Comparison of ENCODE assay signal across 1 cellular context in the genomic region with DNA sequence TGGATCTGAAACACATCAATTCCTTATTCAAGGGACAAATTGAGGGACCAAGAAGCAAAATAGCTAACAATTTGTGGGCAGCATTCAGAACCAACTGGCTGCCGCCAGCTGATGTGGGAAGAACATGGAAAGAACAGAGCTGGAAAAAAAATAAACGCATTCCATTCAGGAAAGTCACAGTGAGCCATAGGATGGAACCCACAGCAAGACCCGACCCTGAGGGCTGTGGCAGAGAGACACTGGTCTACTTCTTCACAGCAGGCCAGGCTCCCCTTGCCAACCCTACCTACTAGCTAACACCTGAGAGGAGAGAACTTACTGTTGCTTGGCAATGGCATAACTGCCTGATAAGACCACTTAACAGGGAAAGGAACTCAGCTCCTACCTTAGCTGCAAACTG.
TF ChIP-seq lines count a peak whose summit lies in the region.

No MANE protein-coding gene starts in this region.

TF ChIP-seq in WTC11, 78 proteins besides CTCF, POLR2A, EP300 and RAD21 (continued from another document):
- TF ChIP-seq ZNF317 (CRISPR knock-in tag; IDR thresholded peaks at IDR 0.05; ENCODE audit: borderline replicate concordance, low read depth) (no peak), TEAD4 (CRISPR knock-in tag; IDR thresholded peaks at IDR 0.05) (no peak), ZNF423 (CRISPR knock-in tag; IDR thresholded peaks at IDR 0.05) (no peak), NFE2L1 (CRISPR knock-in tag; IDR thresholded peaks at IDR 0.05) (no peak), SOX15 (CRISPR knock-in tag; IDR thresholded peaks at IDR 0.05) (no peak), SP1 (CRISPR knock-in tag; conservative IDR thresholded peaks at IDR 0.05) (no peak), EMX1 (CRISPR knock-in tag; IDR thresholded peaks at IDR 0.05) (no peak), ZNF219 (CRISPR knock-in tag; IDR thresholded peaks at IDR 0.05; ENCODE audit: borderline replicate concordance) (no peak)
- TF ChIP-seq, protein P1, sequence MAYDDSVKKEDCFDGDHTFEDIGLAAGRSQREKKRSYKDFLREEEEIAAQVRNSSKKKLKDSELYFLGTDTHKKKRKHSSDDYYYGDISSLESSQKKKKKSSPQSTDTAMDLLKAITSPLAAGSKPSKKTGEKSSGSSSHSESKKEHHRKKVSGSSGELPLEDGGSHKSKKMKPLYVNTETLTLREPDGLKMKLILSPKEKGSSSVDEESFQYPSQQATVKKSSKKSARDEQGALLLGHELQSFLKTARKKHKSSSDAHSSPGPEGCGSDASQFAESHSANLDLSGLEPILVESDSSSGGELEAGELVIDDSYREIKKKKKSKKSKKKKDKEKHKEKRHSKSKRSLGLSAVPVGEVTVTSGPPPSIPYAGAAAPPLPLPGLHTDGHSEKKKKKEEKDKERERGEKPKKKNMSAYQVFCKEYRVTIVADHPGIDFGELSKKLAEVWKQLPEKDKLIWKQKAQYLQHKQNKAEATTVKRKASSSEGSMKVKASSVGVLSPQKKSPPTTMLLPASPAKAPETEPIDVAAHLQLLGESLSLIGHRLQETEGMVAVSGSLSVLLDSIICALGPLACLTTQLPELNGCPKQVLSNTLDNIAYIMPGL (CRISPR knock-in tag; IDR thresholded peaks at IDR 0.05), result no peak
- TF ChIP-seq, protein P2, sequence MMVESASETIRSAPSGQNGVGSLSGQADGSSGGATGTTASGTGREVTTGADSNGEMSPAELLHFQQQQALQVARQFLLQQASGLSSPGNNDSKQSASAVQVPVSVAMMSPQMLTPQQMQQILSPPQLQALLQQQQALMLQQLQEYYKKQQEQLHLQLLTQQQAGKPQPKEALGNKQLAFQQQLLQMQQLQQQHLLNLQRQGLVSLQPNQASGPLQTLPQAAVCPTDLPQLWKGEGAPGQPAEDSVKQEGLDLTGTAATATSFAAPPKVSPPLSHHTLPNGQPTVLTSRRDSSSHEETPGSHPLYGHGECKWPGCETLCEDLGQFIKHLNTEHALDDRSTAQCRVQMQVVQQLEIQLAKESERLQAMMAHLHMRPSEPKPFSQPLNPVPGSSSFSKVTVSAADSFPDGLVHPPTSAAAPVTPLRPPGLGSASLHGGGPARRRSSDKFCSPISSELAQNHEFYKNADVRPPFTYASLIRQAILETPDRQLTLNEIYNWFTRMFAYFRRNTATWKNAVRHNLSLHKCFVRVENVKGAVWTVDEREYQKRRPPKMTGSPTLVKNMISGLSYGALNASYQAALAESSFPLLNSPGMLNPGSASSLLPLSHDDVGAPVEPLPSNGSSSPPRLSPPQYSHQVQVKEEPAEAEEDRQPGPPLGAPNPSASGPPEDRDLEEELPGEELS (CRISPR knock-in tag; IDR thresholded peaks at IDR 0.05), result no peak
- TF ChIP-seq, protein P3, sequence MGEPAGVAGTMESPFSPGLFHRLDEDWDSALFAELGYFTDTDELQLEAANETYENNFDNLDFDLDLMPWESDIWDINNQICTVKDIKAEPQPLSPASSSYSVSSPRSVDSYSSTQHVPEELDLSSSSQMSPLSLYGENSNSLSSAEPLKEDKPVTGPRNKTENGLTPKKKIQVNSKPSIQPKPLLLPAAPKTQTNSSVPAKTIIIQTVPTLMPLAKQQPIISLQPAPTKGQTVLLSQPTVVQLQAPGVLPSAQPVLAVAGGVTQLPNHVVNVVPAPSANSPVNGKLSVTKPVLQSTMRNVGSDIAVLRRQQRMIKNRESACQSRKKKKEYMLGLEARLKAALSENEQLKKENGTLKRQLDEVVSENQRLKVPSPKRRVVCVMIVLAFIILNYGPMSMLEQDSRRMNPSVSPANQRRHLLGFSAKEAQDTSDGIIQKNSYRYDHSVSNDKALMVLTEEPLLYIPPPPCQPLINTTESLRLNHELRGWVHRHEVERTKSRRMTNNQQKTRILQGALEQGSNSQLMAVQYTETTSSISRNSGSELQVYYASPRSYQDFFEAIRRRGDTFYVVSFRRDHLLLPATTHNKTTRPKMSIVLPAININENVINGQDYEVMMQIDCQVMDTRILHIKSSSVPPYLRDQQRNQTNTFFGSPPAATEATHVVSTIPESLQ (CRISPR knock-in tag; IDR thresholded peaks at IDR 0.05), result no peak
- TF ChIP-seq, protein P4, sequence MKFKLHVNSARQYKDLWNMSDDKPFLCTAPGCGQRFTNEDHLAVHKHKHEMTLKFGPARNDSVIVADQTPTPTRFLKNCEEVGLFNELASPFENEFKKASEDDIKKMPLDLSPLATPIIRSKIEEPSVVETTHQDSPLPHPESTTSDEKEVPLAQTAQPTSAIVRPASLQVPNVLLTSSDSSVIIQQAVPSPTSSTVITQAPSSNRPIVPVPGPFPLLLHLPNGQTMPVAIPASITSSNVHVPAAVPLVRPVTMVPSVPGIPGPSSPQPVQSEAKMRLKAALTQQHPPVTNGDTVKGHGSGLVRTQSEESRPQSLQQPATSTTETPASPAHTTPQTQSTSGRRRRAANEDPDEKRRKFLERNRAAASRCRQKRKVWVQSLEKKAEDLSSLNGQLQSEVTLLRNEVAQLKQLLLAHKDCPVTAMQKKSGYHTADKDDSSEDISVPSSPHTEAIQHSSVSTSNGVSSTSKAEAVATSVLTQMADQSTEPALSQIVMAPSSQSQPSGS (CRISPR knock-in tag; IDR thresholded peaks at IDR 0.05; ENCODE audit: borderline replicate concordance, low read depth), result no peak
